In the genomic region with DNA sequence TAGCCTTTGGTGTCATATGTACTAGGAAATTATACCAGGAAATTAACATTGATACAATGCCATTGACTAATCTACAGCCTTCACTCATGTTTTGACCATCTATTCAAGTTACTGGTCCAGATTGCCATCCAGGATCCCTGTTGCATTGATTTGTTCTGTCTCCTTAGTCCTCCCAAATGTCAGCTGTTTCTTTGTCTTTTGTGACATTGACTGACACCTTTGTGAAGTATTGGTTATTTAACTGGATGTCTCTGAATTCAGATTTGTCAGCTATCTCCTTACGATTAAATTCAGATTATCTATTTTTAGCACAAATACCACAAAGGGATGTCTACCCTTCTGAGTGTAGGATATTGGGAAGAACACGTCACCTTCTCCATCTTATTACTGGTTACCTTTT, we compare ENCODE assay signal across 28 cellular contexts.
"Had no signal": no experiment of that assay in that cellular context is flagged by ENCODE, and none has a peak within 500 bp of the region (broad histone marks: within the 10 kb centered on the region; RNA-seq: fewer than 3 reads in every experiment).

No MANE protein-coding gene starts in this region.

- FAIRE-seq: colon, endometrium, endothelial cell of umbilical vein, frontal cortex had no signal

- H3K27me3 ChIP-seq: colonic mucosa, dorsolateral prefrontal cortex, esophagus muscularis mucosa, esophagus squamous epithelium, foreskin keratinocyte, gastrocnemius medialis, gastroesophageal sphincter, heart left ventricle, heart right ventricle had no signal

- ATAC-seq: effector memory CD8-positive, alpha-beta T cell; esophagus mucosa; foreskin keratinocyte; gastrocnemius medialis; gastroesophageal sphincter; heart left ventricle; heart right ventricle had no signal

- DNase-seq: colonic mucosa; cortex of kidney; dermis blood vessel endothelial cell; dorsolateral prefrontal cortex; effector CD4-positive, alpha-beta T cell; effector CD8-positive, alpha-beta T cell; effector memory CD4-positive, alpha-beta T cell; effector memory CD8-positive, alpha-beta T cell; endodermal cell; erythroblast; esophagus squamous epithelium; foreskin fibroblast; foreskin keratinocyte; foreskin melanocyte; gastrocnemius medialis; glutamatergic neuron; head of caudate nucleus; heart left ventricle; heart right ventricle had no signal

- H3K27ac ChIP-seq: colonic mucosa, coronary artery, dorsolateral prefrontal cortex, epithelial cell of prostate, esophagus muscularis mucosa, esophagus squamous epithelium, foreskin keratinocyte, gastrocnemius medialis, gastroesophageal sphincter, heart left ventricle, heart right ventricle had no signal

- H3K4me3 ChIP-seq: colonic mucosa, coronary artery, dorsolateral prefrontal cortex, esophagus muscularis mucosa, esophagus squamous epithelium, gastrocnemius medialis, gastroesophageal sphincter, heart left ventricle, heart right ventricle had no signal

- H3K9me3 ChIP-seq: colonic mucosa, esophagus muscularis mucosa, esophagus squamous epithelium, gastrocnemius medialis, gastroesophageal sphincter, heart left ventricle, heart right ventricle had no signal

- H3K36me3 ChIP-seq: colonic mucosa, esophagus muscularis mucosa, esophagus squamous epithelium, gastrocnemius medialis, gastroesophageal sphincter, heart left ventricle, heart right ventricle had no signal
